ENCODE assay signal across 19 cellular contexts in genomic region chr20:49644980-49645565, GRCh38.
DNase-seq lines count a peak whose midpoint lies in the region; ATAC-seq, FAIRE-seq and TF ChIP-seq lines count a peak whose summit lies in the region.
"Had no signal": no experiment of that assay in that cellular context is flagged by ENCODE, and none has a peak within 500 bp of the region (broad histone marks: within the 10 kb centered on the region; RNA-seq: fewer than 3 reads in every experiment).

No MANE protein-coding gene starts in this region.

- H3K9me3 Mint-ChIP-seq in stimulated activated naive B cell treated with anti-CD40 and anti-IgM and Interleukin-4, amounts not matched to agents 10 μg/mL and 1 μg/mL and 100 μg/mL, for 72 hours: no peaks in the 10 kb centered on the region
- H3K9me3 Mint-ChIP-seq in natural killer cell treated with Interleukin-12 subunit alpha and Interleukin-12 subunit beta and Interleukin-15 and Interleukin-18, amount 100 ng/mL, for 72 hours: no peaks in the 10 kb centered on the region
- H3K9me3 Mint-ChIP-seq: CD4-positive, alpha-beta T cell had no signal

- DNase-seq in HepG2 (ENCODE audit: low spot score) (no peak), right lobe of liver (no peak), amniotic epithelial cell (ENCODE audit: low read depth) (peak; percentile 73), iris pigment epithelial cell (ENCODE audit: low read depth) (peak; percentile 36), DMS153 (lab: John Stamatoyannopoulos, UW) (no peak)
- no peak for DNase-seq in stimulated activated naive B cell treated with anti-CD40 and anti-IgM and Interleukin-4, amounts not matched to agents 10 μg/mL and 1 μg/mL and 100 μg/mL, for 72 hours
- DNase-seq in natural killer cell treated with Interleukin-12 subunit alpha and Interleukin-12 subunit beta and Interleukin-15 and Interleukin-18, amount 100 ng/mL, for 72 hours (ENCODE audit: low spot score): no peak
- DNase-seq: AML-193; Caco-2; CD4-positive, alpha-beta T cell; DMS79 treated with DMSO at 0.1 percent for 48 hours; GF-D8; GOT3; H7 had no signal

- in situ Hi-C loops in HepG2 (cut with HindIII; ENCODE audit: extremely low pct_ligation_motif_present, low pct_unique_long_range_greater_than_20kb): no loop called here

- peaks cover 50% of the 10 kb centered on the region for H3K4me1 ChIP-seq in HepG2 (ENCODE audit: insufficient read depth, low read length)
- H3K4me1 ChIP-seq in right lobe of liver: no peaks in the 10 kb centered on the region
- H3K4me1 ChIP-seq: Caco-2 had no signal

- H3K4me2 ChIP-seq in HepG2 (ENCODE audit: low read depth, low read length): no peak overlapping the region
- H3K4me2 ChIP-seq: A549 had no signal

- TF ChIP-seq RAD21 in HepG2 (CRISPR knock-in tag; IDR thresholded peaks at IDR 0.05): no peak

- H3K79me2 ChIP-seq in HepG2 (ENCODE audit: insufficient read depth, low read length): no peaks in the 10 kb centered on the region

- H3K36me3 Mint-ChIP-seq in stimulated activated naive B cell treated with anti-CD40 and anti-IgM and Interleukin-4, amounts not matched to agents 10 μg/mL and 1 μg/mL and 100 μg/mL, for 72 hours: peaks cover 48 to 67% of the 10 kb centered on the region in 2 donors
- H3K36me3 Mint-ChIP-seq in natural killer cell treated with Interleukin-12 subunit alpha and Interleukin-12 subunit beta and Interleukin-15 and Interleukin-18, amount 100 ng/mL, for 72 hours: peaks cover 37% of the 10 kb centered on the region

- H3K36me3 ChIP-seq in HepG2 (replicated peaks in 1 of 2; ENCODE audit: control insufficient read depth in 1 of 2, insufficient read depth in 2 of 2, low read length in 2 of 2): peaks cover 37 to 82% of the 10 kb centered on the region in 2 experiments
- peaks cover 0 to 88% (median 40%) of the 10 kb centered on the region in 4 donors for H3K36me3 ChIP-seq in right lobe of liver

- CTCF ChIA-PET in HepG2 (lab: Yijun Ruan, JAX; ENCODE audit: low intra/inter-chr PET ratio, low total read pairs): no interaction called here

- no peak for FAIRE-seq in HepG2 (lab: Jason Lieb, UNC)
- FAIRE-seq: A549 had no signal

- intact Hi-C loops in HepG2 (cut with micrococcal nuclease; ENCODE audit: unreplicated experiment) (no loop called here), right lobe of liver (cut with DNase I) (no loop called here)

- peaks cover 2 to 7% of the 10 kb centered on the region in 2 donors for H3K4me1 Mint-ChIP-seq in stimulated activated naive B cell treated with anti-CD40 and anti-IgM and Interleukin-4, amounts not matched to agents 10 μg/mL and 1 μg/mL and 100 μg/mL, for 72 hours
- H3K4me1 Mint-ChIP-seq in natural killer cell treated with Interleukin-12 subunit alpha and Interleukin-12 subunit beta and Interleukin-15 and Interleukin-18, amount 100 ng/mL, for 72 hours (ENCODE audit: low read depth in 2 of 2): peaks cover 32 to 37% of the 10 kb centered on the region in 2 donors

- no peak overlapping the region for H3K4me3 ChIP-seq in HepG2 (replicated peaks in 1 of 3; ENCODE audit: insufficient read depth in 1 of 3, low read depth in 2 of 3, low read length in 3 of 3)
- H3K4me3 ChIP-seq in right lobe of liver: no peak overlapping the region
- H3K4me3 ChIP-seq: A549 had no signal

- H3K9me3 ChIP-seq in HepG2 (ENCODE audit: low read length) (no peaks in the 10 kb centered on the region), right lobe of liver (no peaks in the 10 kb centered on the region)
- H3K9me3 ChIP-seq: A549, Caco-2 had no signal

- H3K27ac Mint-ChIP-seq in stimulated activated naive B cell treated with anti-CD40 and anti-IgM and Interleukin-4, amounts not matched to agents 10 μg/mL and 1 μg/mL and 100 μg/mL, for 72 hours: peak overlapping the region; percentile 31
- no peak overlapping the region for H3K27ac Mint-ChIP-seq in natural killer cell treated with Interleukin-12 subunit alpha and Interleukin-12 subunit beta and Interleukin-15 and Interleukin-18, amount 100 ng/mL, for 72 hours
- H3K27ac Mint-ChIP-seq: CD4-positive, alpha-beta T cell had no signal

- 96% methylated on average over 5 of the region's 5 CpGs for WGBS in HepG2 (ENCODE audit: low lambda C conversion rate)
- WGBS in right lobe of liver (ENCODE audit: insufficient coverage, low coverage, low lambda C conversion rate, missing lambda C conversion rate): 89% methylated on average over 5 of the region's 5 CpGs

- TF ChIP-seq EP300 in HepG2 (IDR thresholded peaks at IDR 0.05; ENCODE audit: low read depth in 2 of 2, low read length in 2 of 2): no peak
- TF ChIP-seq EP300 in HepG2 (CRISPR knock-in tag; IDR thresholded peaks at IDR 0.05; ENCODE audit: borderline replicate concordance): 0 out of 2 replicates have a peak, but pooled peaks have one; percentile 33

- no peaks in the 10 kb centered on the region for H3K27me3 ChIP-seq in HepG2 (ENCODE audit: control insufficient read depth in 1 of 2, insufficient read depth in 2 of 2, low read length in 2 of 2)
- no peaks in the 10 kb centered on the region for H3K27me3 ChIP-seq in right lobe of liver

- no peak for TF ChIP-seq POLR2A in HepG2 (IDR thresholded peaks at IDR 0.05; ENCODE audit: insufficient read depth in 1 of 2, low read depth in 2 of 2, low read length in 2 of 2)
- TF ChIP-seq POLR2A in right lobe of liver (IDR thresholded peaks at IDR 0.05): no peak

- ATAC-seq in HepG2 (no peak), right lobe of liver (no peak), HG03135 (IDR thresholded peaks at IDR 0.05; ENCODE audit: unreplicated experiment) (no peak)
- no peak for ATAC-seq in stimulated activated naive B cell treated with anti-CD40 and anti-IgM and Interleukin-4, amounts not matched to agents 10 μg/mL and 1 μg/mL and 100 μg/mL, for 72 hours (replicated peaks)
- ATAC-seq in natural killer cell treated with Interleukin-12 subunit alpha and Interleukin-12 subunit beta and Interleukin-15 and Interleukin-18, amount 100 ng/mL, for 72 hours: no peak
- ATAC-seq: A549, HCT116 had no signal

- POLR2A ChIA-PET in HepG2 (lab: Yijun Ruan, JAX): no interaction called here

- no TSS peak for BruUV-seq in HepG2 (replicated peaks; lab: Mats Ljungman, UMichigan)

- no peak overlapping the region for H3K27ac ChIP-seq in HepG2 (ENCODE audit: extremely low read length, insufficient read depth, low read length)
- no peak overlapping the region for H3K27ac ChIP-seq in right lobe of liver
- H3K27ac ChIP-seq: 22Rv1, C4-2B had no signal

- no peak for TF ChIP-seq CTCF in HepG2 (CRISPR knock-in tag; IDR thresholded peaks at IDR 0.05)
- TF ChIP-seq CTCF in right lobe of liver (IDR thresholded peaks at IDR 0.05): no peak

- H4K20me1 ChIP-seq in HepG2 (ENCODE audit: insufficient read depth, low read length): no peaks in the 10 kb centered on the region

- H3K9ac ChIP-seq in HepG2 (ENCODE audit: insufficient read depth, low read depth, low read length): no peak overlapping the region

- no peaks in the 10 kb centered on the region for H3K27me3 Mint-ChIP-seq in stimulated activated naive B cell treated with anti-CD40 and anti-IgM and Interleukin-4, amounts not matched to agents 10 μg/mL and 1 μg/mL and 100 μg/mL, for 72 hours
- H3K27me3 Mint-ChIP-seq in natural killer cell treated with Interleukin-12 subunit alpha and Interleukin-12 subunit beta and Interleukin-15 and Interleukin-18, amount 100 ng/mL, for 72 hours: no peaks in the 10 kb centered on the region
- H3K27me3 Mint-ChIP-seq: CD4-positive, alpha-beta T cell had no signal

- no peak overlapping the region for H2AFZ ChIP-seq in HepG2 (ENCODE audit: low read length)

- no peak overlapping the region for H3K4me3 Mint-ChIP-seq in stimulated activated naive B cell treated with anti-CD40 and anti-IgM and Interleukin-4, amounts not matched to agents 10 μg/mL and 1 μg/mL and 100 μg/mL, for 72 hours
- no peak overlapping the region for H3K4me3 Mint-ChIP-seq in natural killer cell treated with Interleukin-12 subunit alpha and Interleukin-12 subunit beta and Interleukin-15 and Interleukin-18, amount 100 ng/mL, for 72 hours
- H3K4me3 Mint-ChIP-seq: CD4-positive, alpha-beta T cell had no signal

TF ChIP-seq in HepG2, 621 proteins besides CTCF, POLR2A, EP300 and RAD21:
- TF ChIP-seq CEBPG (CRISPR knock-in tag; IDR thresholded peaks at IDR 0.05): peak; percentile 35; the same call in 1 of the 2 replicates
- no peak for TF ChIP-seq REL (CRISPR knock-in tag; conservative IDR thresholded peaks at IDR 0.05)
- no peak for TF ChIP-seq TCF7L2 (IDR thresholded peaks at IDR 0.05; ENCODE audit: low read depth, low read length)
- TF ChIP-seq ZBTB25 (CRISPR knock-in tag; IDR thresholded peaks at IDR 0.05): peak; percentile 29; the same call in 1 of the 2 replicates
- peak; percentile 66 for TF ChIP-seq ZNF121 (CRISPR knock-in tag; IDR thresholded peaks at IDR 0.05)
- peak; percentile 44; the same call in 1 of the 2 replicates for TF ChIP-seq CEBPB (IDR thresholded peaks at IDR 0.05; ENCODE audit: borderline replicate concordance, low read depth, low read length)

Comparison
In these comparisons a context has a peak if more than half of its experiments do, and no peak if none do; other contexts are left out.
1. DNase-seq: peak in amniotic epithelial cell (single experiment) and iris pigment epithelial cell (single experiment); none in HepG2 (single experiment), right lobe of liver (0 of 3), stimulated activated naive B cell treated with anti-CD40 and anti-IgM and Interleukin-4, amounts not matched to agents 10 μg/mL and 1 μg/mL and 100 μg/mL, for 72 hours (single experiment), natural killer cell treated with Interleukin-12 subunit alpha and Interleukin-12 subunit beta and Interleukin-15 and Interleukin-18, amount 100 ng/mL, for 72 hours (single experiment) and DMS153 (single experiment).